Comparison of ENCODE assay signal across 13 cellular contexts in the genomic region with DNA sequence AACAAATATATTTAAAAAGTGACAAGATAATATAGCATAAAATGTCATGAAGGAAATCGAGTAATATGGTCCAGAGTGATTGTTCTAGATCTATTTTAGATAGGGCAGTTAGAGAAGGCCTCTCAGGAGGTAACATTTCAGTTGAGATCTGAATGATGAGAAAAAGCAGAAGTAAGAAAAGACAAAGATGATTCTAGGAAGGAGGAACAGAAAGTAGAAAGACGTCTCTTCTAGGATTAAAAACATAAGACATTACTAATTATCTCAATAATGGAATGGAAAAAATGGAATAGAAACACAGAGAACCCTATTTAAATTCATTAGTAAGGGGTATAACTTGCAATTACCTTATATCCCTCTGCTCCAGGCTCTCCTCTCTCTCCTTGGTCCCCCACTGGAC.
DNase-seq lines count a peak whose midpoint lies in the region; ATAC-seq, FAIRE-seq and TF ChIP-seq lines count a peak whose summit lies in the region.
"Had no signal": no experiment of that assay in that cellular context is flagged by ENCODE, and none has a peak within 500 bp of the region (broad histone marks: within the 10 kb centered on the region; RNA-seq: fewer than 3 reads in every experiment).

No MANE protein-coding gene starts in this region.

- H3K9me3 ChIP-seq in GM12878 (replicated peaks; ENCODE audit: control insufficient read depth, insufficient read depth, low read length), result no peaks in the 10 kb centered on the region
- no peaks in the 10 kb centered on the region for H3K9me3 ChIP-seq in esophagus muscularis mucosa

- CTCF ChIA-PET in GM12878 (lab: Yijun Ruan, JAX), result no interaction called here

- 4% methylated on average over 2 of the region's 2 CpGs for WGBS in GM12878 (ENCODE audit: insufficient coverage, insufficient replicate concordance, low lambda C conversion rate, missing lambda C conversion rate)
- WGBS in esophagus muscularis mucosa, result 79% methylated on average over 2 of the region's 2 CpGs

- peaks cover 4% of the 10 kb centered on the region; the same call in 1 of the 2 replicates for H3K4me1 ChIP-seq in GM12878 (ENCODE audit: control insufficient read depth, insufficient read depth, low read length)
- no peaks in the 10 kb centered on the region for H3K4me1 ChIP-seq in esophagus muscularis mucosa

- peaks cover 0 to 4% of the 10 kb centered on the region in 2 donors for H3K9me3 Mint-ChIP-seq in activated naive CD4-positive, alpha-beta T cell treated with anti-CD3 and anti-CD28 coated beads, Interleukin-2, amount 50 U/mL, for 72 hours
- H3K9me3 Mint-ChIP-seq: activated T-helper 1 cell treated with anti-CD3 and anti-CD28 coated beads, Interleukin-12 subunit alpha, Interleukin-12 subunit beta, Interleukin-2, Interleukin-4 antibody, amounts not matched to agents 30 ng/mL and 10 ng/mL and 1 ng/mL, durations not matched to agents 14 hours and 24 hours and 36 hours; naive thymus-derived CD8-positive, alpha-beta T cell had no signal

- SMC1A ChIA-PET in GM12878 (lab: Charles Lee; ENCODE audit: uncharacterized antibody, unreplicated experiment), result no interaction called here

- H4K20me1 ChIP-seq in GM12878 (ENCODE audit: control insufficient read depth, insufficient read depth), result no peaks in the 10 kb centered on the region

- no TSS peak for BruUV-seq in GM12878 (replicated peaks; lab: Mats Ljungman, UMichigan)

- in situ Hi-C loops in GM12878 (cut with MboI), result no loop called here

- no peaks in the 10 kb centered on the region for H3K27me3 ChIP-seq in GM12878 (replicated peaks in 1 of 2; ENCODE audit: control insufficient read depth in 2 of 2, insufficient read depth in 2 of 2, low read length in 1 of 2)
- no peaks in the 10 kb centered on the region for H3K27me3 ChIP-seq in esophagus muscularis mucosa

- peak; percentile 81 for FAIRE-seq in GM12878 (lab: Jason Lieb, UNC)

- H3K4me2 ChIP-seq in GM12878 (ENCODE audit: control insufficient read depth, insufficient read depth), result no peak overlapping the region

- TF ChIP-seq EP300 in GM12878 (IDR thresholded peaks at IDR 0.05; ENCODE audit: borderline replicate concordance in 1 of 2, control insufficient read depth in 1 of 2, low read depth in 2 of 2, low read length in 2 of 2), result peak in 1 of 2 experiments; percentile 53; a peak in 1 of 4 replicates
- TF ChIP-seq EP300 in esophagus muscularis mucosa (IDR thresholded peaks at IDR 0.05), result no peak

- RAD21 ChIA-PET in GM12878 (lab: Charles Lee; ENCODE audit: unreplicated experiment), result no interaction called here

- no peak for TF ChIP-seq CTCF in GM12878 (IDR thresholded peaks at IDR 0.05 in 2 of 3, conservative IDR thresholded peaks at IDR 0.05 in 1 of 3; ENCODE audit: control insufficient read depth in 2 of 3, extremely low read depth in 1 of 3, insufficient read depth in 1 of 3, low read depth in 3 of 3, low read length in 3 of 3)
- TF ChIP-seq CTCF in esophagus muscularis mucosa (IDR thresholded peaks at IDR 0.05), result no peak

- H3K4me3 ChIP-seq in GM12878 (no peak overlapping the region), esophagus muscularis mucosa (no peak overlapping the region)

- H3K27ac Mint-ChIP-seq in activated naive CD4-positive, alpha-beta T cell treated with anti-CD3 and anti-CD28 coated beads, Interleukin-2, amount 50 U/mL, for 72 hours, result no peak overlapping the region
- H3K27ac Mint-ChIP-seq: activated T-helper 1 cell treated with anti-CD3 and anti-CD28 coated beads, Interleukin-12 subunit alpha, Interleukin-12 subunit beta, Interleukin-2, Interleukin-4 antibody, amounts not matched to agents 30 ng/mL and 10 ng/mL and 1 ng/mL, durations not matched to agents 14 hours and 24 hours and 36 hours; immature natural killer cell; naive thymus-derived CD8-positive, alpha-beta T cell had no signal

- H2AFZ ChIP-seq in GM12878 (ENCODE audit: control insufficient read depth, low read depth, low read length), result no peak overlapping the region

- H3K36me3 ChIP-seq in GM12878 (ENCODE audit: control insufficient read depth in 2 of 2, insufficient read depth in 2 of 2, low read length in 1 of 2) (no peaks in the 10 kb centered on the region; a peak in 1 of 4 replicates), esophagus muscularis mucosa (no peaks in the 10 kb centered on the region)

- no peaks in the 10 kb centered on the region for H3K79me2 ChIP-seq in GM12878 (ENCODE audit: control insufficient read depth, insufficient read depth, low read length)

- H3K36me3 Mint-ChIP-seq in activated naive CD4-positive, alpha-beta T cell treated with anti-CD3 and anti-CD28 coated beads, Interleukin-2, amount 50 U/mL, for 72 hours, result no peaks in the 10 kb centered on the region
- H3K36me3 Mint-ChIP-seq: immature natural killer cell; naive thymus-derived CD8-positive, alpha-beta T cell had no signal

- POLR2A ChIA-PET in GM12878 (lab: Charles Lee), result no interaction called here

- H3K9ac ChIP-seq in GM12878 (ENCODE audit: control insufficient read depth, insufficient read depth, low read length), result no peak overlapping the region

- intact Hi-C loops in GM12878 (cut with micrococcal nuclease; ENCODE audit: unreplicated experiment), result no loop called here
- intact Hi-C loops in esophagus muscularis mucosa (cut with DNase I), result no loop called here

- H3K27ac ChIP-seq in GM12878 (ENCODE audit: control insufficient read depth, insufficient read depth) (no peak overlapping the region), esophagus muscularis mucosa (replicated peaks in 1 of 4) (no peak overlapping the region)
- H3K27ac ChIP-seq: VCaP had no signal

- TF ChIP-seq RAD21 in GM12878 (IDR thresholded peaks at IDR 0.05; ENCODE audit: insufficient read depth, low read depth, low read length), result no peak

- peak; percentile 76 for ATAC-seq in GM18873 (IDR thresholded peaks at IDR 0.05; ENCODE audit: low FRiP score, unreplicated experiment)
- ATAC-seq in GM21723 (IDR thresholded peaks at IDR 0.05; ENCODE audit: unreplicated experiment), result peak; percentile 96
- ATAC-seq in HG03354 (IDR thresholded peaks at IDR 0.05; ENCODE audit: poor library complexity, severe bottlenecking, unreplicated experiment), result peak; percentile 89
- ATAC-seq in GM12878, result peak; percentile 94
- ATAC-seq in activated naive CD4-positive, alpha-beta T cell treated with anti-CD3 and anti-CD28 coated beads, Interleukin-2, amount 50 U/mL, for 72 hours, result no peak
- ATAC-seq: naive thymus-derived CD8-positive, alpha-beta T cell had no signal

- DNase-seq in GM12878 (ENCODE audit: low read depth, low spot score) (peak; percentile 27), esophagus muscularis mucosa (ENCODE audit: extremely low spot score) (no peak)
- DNase-seq in activated CD4-positive, alpha-beta T cell treated with anti-CD3 and anti-CD28 coated beads, Interleukin-2, amount 50 U/mL, for 48 hours, result no peak
- no peak for DNase-seq in activated naive CD4-positive, alpha-beta T cell treated with anti-CD3 and anti-CD28 coated beads, Interleukin-2, amount 50 U/mL, for 72 hours (ENCODE audit: low spot score in 2 of 2)
- DNase-seq: central memory CD4-positive, alpha-beta T cell; immature natural killer cell; naive thymus-derived CD8-positive, alpha-beta T cell; NCI-H1694 treated with DMSO at 0.1 percent for 48 hours had no signal

- no peak for TF ChIP-seq POLR2A in GM12878 (IDR thresholded peaks at IDR 0.05; ENCODE audit: low read depth, low read length)
- TF ChIP-seq POLR2A in esophagus muscularis mucosa (IDR thresholded peaks at IDR 0.05; ENCODE audit: low read depth), result no peak

TF ChIP-seq in GM12878, 131 proteins besides CTCF, POLR2A, EP300 and RAD21:
- TF ChIP-seq IKZF2 (IDR thresholded peaks at IDR 0.05) (peak; percentile 40 to 50; a peak in 2 of 4 replicates), BHLHE40 (IDR thresholded peaks at IDR 0.05; ENCODE audit: borderline replicate concordance in 1 of 2, low read depth in 2 of 2, low read length in 1 of 2) (no peak), RFX5 (IDR thresholded peaks at IDR 0.05; ENCODE audit: low read depth, low read length) (no peak), CREM (IDR thresholded peaks at IDR 0.05; ENCODE audit: low read depth) (peak; percentile 24; the same call in 1 of the 2 replicates), ATF7 (IDR thresholded peaks at IDR 0.05; ENCODE audit: low read depth) (0 out of 2 replicates have a peak, but pooled peaks have one; percentile 12), BCL11A (IDR thresholded peaks at IDR 0.05; ENCODE audit: low read depth, low read length) (0 out of 2 replicates have a peak, but pooled peaks have one; percentile 15), SPI1 (IDR thresholded peaks at IDR 0.05; ENCODE audit: borderline replicate concordance, insufficient read depth, low read depth, low read length) (peak; percentile 78), JUNB (IDR thresholded peaks at IDR 0.05) (peak; percentile 45), MTA2 (IDR thresholded peaks at IDR 0.05; ENCODE audit: low read depth) (peak; percentile 93), POLR2AphosphoS5 (IDR thresholded peaks at IDR 0.05; ENCODE audit: low read length) (no peak)
- TF ChIP-seq, protein P1, sequence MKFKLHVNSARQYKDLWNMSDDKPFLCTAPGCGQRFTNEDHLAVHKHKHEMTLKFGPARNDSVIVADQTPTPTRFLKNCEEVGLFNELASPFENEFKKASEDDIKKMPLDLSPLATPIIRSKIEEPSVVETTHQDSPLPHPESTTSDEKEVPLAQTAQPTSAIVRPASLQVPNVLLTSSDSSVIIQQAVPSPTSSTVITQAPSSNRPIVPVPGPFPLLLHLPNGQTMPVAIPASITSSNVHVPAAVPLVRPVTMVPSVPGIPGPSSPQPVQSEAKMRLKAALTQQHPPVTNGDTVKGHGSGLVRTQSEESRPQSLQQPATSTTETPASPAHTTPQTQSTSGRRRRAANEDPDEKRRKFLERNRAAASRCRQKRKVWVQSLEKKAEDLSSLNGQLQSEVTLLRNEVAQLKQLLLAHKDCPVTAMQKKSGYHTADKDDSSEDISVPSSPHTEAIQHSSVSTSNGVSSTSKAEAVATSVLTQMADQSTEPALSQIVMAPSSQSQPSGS (IDR thresholded peaks at IDR 0.05; ENCODE audit: low read length), result peak; percentile 31; the same call in 1 of the 2 replicates
TF ChIP-seq in GM12878: peak in this region for 8.

Comparison
In these comparisons a context has a peak if more than half of its experiments do, and no peak if none do; other contexts are left out.
1. ATAC-seq: peak in GM18873 (single experiment), GM21723 (single experiment), HG03354 (single experiment) and GM12878 (single experiment); none in activated naive CD4-positive, alpha-beta T cell treated with anti-CD3 and anti-CD28 coated beads, Interleukin-2, amount 50 U/mL, for 72 hours (0 of 2).